1 cellular context compared by ENCODE assay signal in the genomic region with DNA sequence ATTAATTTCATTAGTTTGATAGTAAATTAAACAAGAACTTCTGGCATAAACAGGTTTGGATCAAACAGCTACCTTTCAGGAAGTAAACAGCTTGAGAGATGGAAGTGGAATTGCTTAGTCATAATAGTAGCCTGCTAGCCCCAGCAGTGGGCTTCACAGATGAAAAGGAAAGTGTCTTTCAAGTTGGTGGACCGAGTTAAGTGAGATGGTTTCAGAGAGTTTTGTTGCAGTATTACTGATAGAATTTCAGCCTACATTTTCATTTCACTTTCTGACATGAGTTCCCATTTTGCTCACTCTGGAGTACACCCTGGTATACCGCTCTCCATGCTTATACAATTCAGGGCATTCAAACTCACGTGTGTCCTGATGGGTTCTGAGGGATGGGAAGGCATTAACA.
TF ChIP-seq lines count a peak whose summit lies in the region.

No MANE protein-coding gene starts in this region.

TF ChIP-seq in HCT116, 20 proteins besides CTCF, POLR2A, EP300 and RAD21:
- 0 out of 2 replicates have a peak, but pooled peaks have one; percentile 55 for TF ChIP-seq CBX3 (IDR thresholded peaks at IDR 0.05; ENCODE audit: low read depth)
- TF ChIP-seq, protein P1, sequence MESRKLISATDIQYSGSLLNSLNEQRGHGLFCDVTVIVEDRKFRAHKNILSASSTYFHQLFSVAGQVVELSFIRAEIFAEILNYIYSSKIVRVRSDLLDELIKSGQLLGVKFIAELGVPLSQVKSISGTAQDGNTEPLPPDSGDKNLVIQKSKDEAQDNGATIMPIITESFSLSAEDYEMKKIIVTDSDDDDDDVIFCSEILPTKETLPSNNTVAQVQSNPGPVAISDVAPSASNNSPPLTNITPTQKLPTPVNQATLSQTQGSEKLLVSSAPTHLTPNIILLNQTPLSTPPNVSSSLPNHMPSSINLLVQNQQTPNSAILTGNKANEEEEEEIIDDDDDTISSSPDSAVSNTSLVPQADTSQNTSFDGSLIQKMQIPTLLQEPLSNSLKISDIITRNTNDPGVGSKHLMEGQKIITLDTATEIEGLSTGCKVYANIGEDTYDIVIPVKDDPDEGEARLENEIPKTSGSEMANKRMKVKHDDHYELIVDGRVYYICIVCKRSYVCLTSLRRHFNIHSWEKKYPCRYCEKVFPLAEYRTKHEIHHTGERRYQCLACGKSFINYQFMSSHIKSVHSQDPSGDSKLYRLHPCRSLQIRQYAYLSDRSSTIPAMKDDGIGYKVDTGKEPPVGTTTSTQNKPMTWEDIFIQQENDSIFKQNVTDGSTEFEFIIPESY (IDR thresholded peaks at IDR 0.05; ENCODE audit: extremely low read depth, insufficient replicate concordance, low read length) = no peak
